Comparison of ENCODE assay signal across 14 cellular contexts in the genomic region with DNA sequence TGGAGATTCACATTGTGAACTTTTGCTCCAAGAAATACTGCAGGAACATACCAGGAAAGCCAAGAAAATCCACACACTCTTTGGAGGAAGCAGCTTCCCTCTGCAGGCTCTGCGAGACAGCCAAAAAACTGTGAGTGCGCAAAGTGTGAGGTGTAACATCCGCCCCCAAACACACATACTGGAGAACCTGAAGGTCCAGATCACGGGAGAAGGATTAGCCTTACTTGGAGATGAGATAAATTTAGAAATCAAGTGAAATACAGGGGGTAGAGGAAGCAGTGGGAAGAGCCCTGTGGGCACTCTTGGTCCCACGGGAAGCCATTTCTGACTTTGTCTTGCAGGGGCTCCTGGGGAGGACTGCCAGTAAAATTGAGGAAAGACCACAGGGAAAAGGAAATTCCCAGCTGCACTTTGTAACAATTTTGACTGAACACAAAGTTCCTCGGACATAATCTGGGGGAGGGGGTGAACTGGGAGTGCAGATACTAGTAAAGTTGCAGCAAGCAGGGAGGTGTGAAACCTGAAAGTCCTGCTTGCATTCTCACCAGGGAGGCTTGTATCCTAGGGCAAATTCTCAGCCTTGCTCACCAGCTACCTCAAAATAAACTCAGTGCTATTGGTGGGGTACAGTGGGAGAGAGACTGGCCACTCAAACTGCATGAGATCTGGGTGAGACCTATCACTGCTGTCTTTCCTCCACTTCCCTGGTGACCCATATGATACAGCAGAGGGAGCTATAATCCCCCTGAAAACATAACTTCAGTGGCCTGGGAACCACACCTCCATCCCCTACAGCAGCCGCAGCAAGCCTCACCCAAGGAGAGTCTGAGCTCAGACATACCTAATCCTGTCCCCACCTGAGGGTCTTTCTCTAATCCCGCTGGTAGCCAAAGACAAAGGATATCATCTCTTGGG.
A peak's percentile ranks its signal among the peaks of the same experiment; 100 is the strongest.
DNase-seq lines count a peak whose midpoint lies in the region; ATAC-seq and TF ChIP-seq lines count a peak whose summit lies in the region.
"Had no signal": no experiment of that assay in that cellular context is flagged by ENCODE, and none has a peak within 500 bp of the region (broad histone marks: within the 10 kb centered on the region; RNA-seq: fewer than 3 reads in every experiment).

No MANE protein-coding gene starts in this region.

- intact Hi-C loops in lower lobe of right lung (cut with DNase I) = no loop called here

- TF ChIP-seq CTCF in epithelial cell of esophagus (IDR thresholded peaks at IDR 0.05; ENCODE audit: insufficient read depth, low read depth, low read length, missing control alignments) = no peak
- TF ChIP-seq CTCF in retinal pigment epithelial cell (conservative IDR thresholded peaks at IDR 0.05; ENCODE audit: low read depth, low read length) = peak; percentile 43
- TF ChIP-seq CTCF in lower lobe of right lung (IDR thresholded peaks at IDR 0.05) = no peak

- H3K27me3 ChIP-seq in lower lobe of right lung (ENCODE audit: low read depth) = no peaks in the 10 kb centered on the region

- peaks cover 7% of the 10 kb centered on the region for H3K9me3 ChIP-seq in lower lobe of right lung
- H3K9me3 ChIP-seq: SK-N-SH had no signal

- no peak for ATAC-seq in lower lobe of right lung
- ATAC-seq: activated CD4-positive, alpha-beta T cell treated with anti-CD3 and anti-CD28 coated beads for 36 hours had no signal

- H3K4me1 ChIP-seq in lower lobe of right lung = no peaks in the 10 kb centered on the region

- no peak overlapping the region for H3K27ac ChIP-seq in lower lobe of right lung

- H3K36me3 ChIP-seq in lower lobe of right lung = no peaks in the 10 kb centered on the region

- peak; percentile 47 for DNase-seq in DMS53 (lab: John Stamatoyannopoulos, UW)
- DNase-seq in DMS53 treated with DMSO at 0.1 percent for 48 hours (lab: John Stamatoyannopoulos, UW; ENCODE audit: unreplicated experiment) = no peak
- DNase-seq in NCI-H82 (lab: John Stamatoyannopoulos, UW) = peak; percentile 72
- peak; percentile 85 for DNase-seq in epithelial cell of esophagus (ENCODE audit: low read depth)
- no peak for DNase-seq in retinal pigment epithelial cell (ENCODE audit: low read depth)
- DNase-seq in activated CD4-positive, alpha-beta T cell treated with anti-CD3 and anti-CD28 coated beads, Interleukin-2, amount 50 U/mL, for 1 hour = no peak
- DNase-seq in GDM1 (lab: John Stamatoyannopoulos, UW) = no peak
- DNase-seq in lower lobe of right lung = no peak
- DNase-seq: activated CD4-positive, alpha-beta T cell treated with anti-CD3 and anti-CD28 coated beads for 36 hours; DMS 273 treated with DMSO at 0.1 percent for 48 hours; naive B cell; NCI-H1417 treated with DMSO at 0.1 percent for 48 hours; SK-N-SH; substantia nigra had no signal

- no peak overlapping the region for H3K4me3 ChIP-seq in epithelial cell of esophagus (ENCODE audit: low read length)
- H3K4me3 ChIP-seq in retinal pigment epithelial cell (ENCODE audit: low read length) = no peak overlapping the region
- no peak overlapping the region for H3K4me3 ChIP-seq in lower lobe of right lung

Comparison
In these comparisons a context has a peak if more than half of its experiments do, and no peak if none do; other contexts are left out.
1. DNase-seq: peak in DMS53 (single experiment), NCI-H82 (single experiment) and epithelial cell of esophagus (single experiment); none in DMS53 treated with DMSO at 0.1 percent for 48 hours (single experiment), retinal pigment epithelial cell (single experiment), activated CD4-positive, alpha-beta T cell treated with anti-CD3 and anti-CD28 coated beads, Interleukin-2, amount 50 U/mL, for 1 hour (single experiment), GDM1 (single experiment) and lower lobe of right lung (single experiment).